In the genomic region with DNA sequence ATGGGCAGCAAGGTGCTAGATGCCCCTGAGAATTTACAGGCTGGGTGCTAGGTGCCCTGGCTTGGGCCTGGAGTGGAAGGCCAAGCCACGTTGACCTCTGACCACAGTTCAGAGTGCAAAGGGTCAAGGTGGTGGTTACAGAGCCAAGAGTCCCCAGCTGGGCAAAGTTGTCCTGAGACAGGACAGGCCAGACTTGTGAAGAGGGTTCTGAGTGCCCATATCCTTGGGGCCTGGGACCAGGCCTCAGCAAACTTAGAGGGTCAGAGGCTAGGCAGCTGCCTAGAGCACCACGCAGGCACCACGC, we compare ENCODE assay signal across 22 cellular contexts. TPM values are rescaled to one million over a fixed set of nuclear protein-coding genes. Genes with fewer than 3 reads are reported as not detected.
DNase-seq lines count a peak whose midpoint lies in the region; ATAC-seq, FAIRE-seq and TF ChIP-seq lines count a peak whose summit lies in the region.
"Had no signal": no experiment of that assay in that cellular context is flagged by ENCODE, and none has a peak within 500 bp of the region (broad histone marks: within the 10 kb centered on the region; RNA-seq: fewer than 3 reads in every experiment).

No MANE protein-coding gene starts in this region.

- H3K9me3 ChIP-seq in NT2/D1 (ENCODE audit: insufficient read depth, low read length) (no peaks in the 10 kb centered on the region), H1 (ENCODE audit: insufficient read depth in 2 of 2, low read depth in 1 of 2, low read length in 1 of 2) (no peaks in the 10 kb centered on the region), right lobe of liver (no peaks in the 10 kb centered on the region)
- H3K9me3 ChIP-seq: Caco-2, HAP-1, MG63, SJCRH30 had no signal

- no peaks in the 10 kb centered on the region for H3K36me3 ChIP-seq in NT2/D1 (ENCODE audit: insufficient read depth, insufficient read length, low read length)
- no peaks in the 10 kb centered on the region; a peak in 1 of 8 replicates for H3K36me3 ChIP-seq in H1 (ENCODE audit: control insufficient read depth in 2 of 4, insufficient read depth in 4 of 4, low read length in 3 of 4)
- no peaks in the 10 kb centered on the region for H3K36me3 ChIP-seq in right lobe of liver
- H3K36me3 ChIP-seq: HAP-1, MG63 had no signal

- H2BK5ac ChIP-seq in H1 (ENCODE audit: low read depth, low read length): peak overlapping the region; percentile 82; the same call in 1 of the 2 replicates

- no peak overlapping the region for H3K4me3 ChIP-seq in NT2/D1 (ENCODE audit: insufficient read length, low read depth)
- H3K4me3 ChIP-seq in H1 (ENCODE audit: extremely low read depth in 1 of 4, insufficient read depth in 2 of 4, low read depth in 3 of 4, low read length in 4 of 4): no peak overlapping the region
- H3K4me3 ChIP-seq in right lobe of liver: no peak overlapping the region
- H3K4me3 ChIP-seq: HAP-1, MG63, PC-9, SJCRH30 had no signal

- no peak for DNase-seq in NT2/D1 (ENCODE audit: low read depth, low spot score)
- DNase-seq in H1 (ENCODE audit: low read depth in 1 of 2, low spot score in 2 of 2): no peak
- no peak for DNase-seq in right lobe of liver
- DNase-seq in sciatic nerve (ENCODE audit: low spot score): no peak
- no peak for DNase-seq in activated naive CD4-positive, alpha-beta T cell treated with anti-CD3 and anti-CD28 coated beads, Interleukin-2, amount 50 U/mL, for 16 hours
- DNase-seq in NCI-H2227 treated with DMSO at 0.1 percent for 48 hours (lab: John Stamatoyannopoulos, UW): no peak
- DNase-seq: C1 segment of cervical spinal cord; Caco-2; CD8-positive, alpha-beta T cell; MG63; NCI-H446 treated with DMSO at 0.1 percent for 48 hours; NCI-H526; NK-92 treated with Interleukin-12 subunit alpha and Interleukin-12 subunit beta, amount 100 ng/mL, for 24 hours; PC-9 had no signal

- TF ChIP-seq CTCF in H1 (IDR thresholded peaks at IDR 0.05; ENCODE audit: control extremely low read depth in 1 of 3, insufficient read depth in 1 of 3, low read depth in 1 of 3, low read length in 3 of 3): no peak
- TF ChIP-seq CTCF in right lobe of liver (IDR thresholded peaks at IDR 0.05): no peak

- H4K5ac ChIP-seq in H1 (ENCODE audit: insufficient read length, low read depth, low read length): no peak overlapping the region

- CTCF ChIA-PET in H1 (lab: Charles Lee; ENCODE audit: partially characterized antibody): interaction anchor here (0.7 to 3.9 kb wide), 11 partner anchors 8 to 79 kb away, joined by 3 to 18 read pairs (median 5); no protein-coding TSS in a partner anchor

- H3K79me1 ChIP-seq in H1 (ENCODE audit: low read depth, low read length): no peaks in the 10 kb centered on the region

- no peak for TF ChIP-seq EP300 in H1 (IDR thresholded peaks at IDR 0.05; ENCODE audit: borderline replicate concordance in 1 of 2, low read depth in 2 of 2, low read length in 2 of 2)

- H2BK20ac ChIP-seq in H1 (ENCODE audit: low read length): peak overlapping the region; percentile 93

- H2BK12ac ChIP-seq in H1 (ENCODE audit: low read depth, low read length): peak overlapping the region; percentile 94

- H2AK5ac ChIP-seq in H1 (ENCODE audit: low read depth, low read length): peak overlapping the region; percentile 89; the same call in 1 of the 2 replicates

- peak; percentile 20 to 68 (median 38) for ATAC-seq in right lobe of liver
- ATAC-seq in sciatic nerve: peak; percentile 7
- ATAC-seq in HG03108 (IDR thresholded peaks at IDR 0.05; ENCODE audit: unreplicated experiment): no peak
- no peak for ATAC-seq in HG03565 (IDR thresholded peaks at IDR 0.05; ENCODE audit: unreplicated experiment)
- ATAC-seq: CD8-positive, alpha-beta T cell; Right ventricle myocardium inferior; SK-N-SH treated with all-trans-retinoic acid at 6 μM for 48 hours had no signal

- no peak overlapping the region for H3K56ac ChIP-seq in H1 (replicated peaks; ENCODE audit: insufficient read length, low read depth, low read length)

- 0 out of 2 replicates have a peak overlapping the region, but pooled peaks have one; percentile 72 for H2BK15ac ChIP-seq in H1 (ENCODE audit: low read length)

- peak overlapping the region; percentile 60 for H3K18ac ChIP-seq in H1 (ENCODE audit: extremely low read depth, low read length)

- peak overlapping the region; percentile 79 for H4K91ac ChIP-seq in H1 (replicated peaks; ENCODE audit: insufficient read length, low read length)

- no peaks in the 10 kb centered on the region for H3K23me2 ChIP-seq in H1 (ENCODE audit: low read depth, low read length)

- H3K27me3 ChIP-seq in NT2/D1 (ENCODE audit: insufficient read depth, insufficient read length) (no peaks in the 10 kb centered on the region), H1 (replicated peaks in 1 of 4; ENCODE audit: control insufficient read depth in 3 of 4, extremely low read depth in 1 of 4, insufficient read depth in 3 of 4, low read length in 3 of 4) (no peaks in the 10 kb centered on the region; a peak in 1 of 7 replicates), right lobe of liver (no peaks in the 10 kb centered on the region)
- H3K27me3 ChIP-seq: MG63, SJCRH30 had no signal

- no peaks in the 10 kb centered on the region for H3K79me2 ChIP-seq in H1 (ENCODE audit: control insufficient read depth in 1 of 2, insufficient read depth in 2 of 2, low read length in 2 of 2)

- H3K27ac ChIP-seq in H1 (ENCODE audit: low read depth, low read length) (no peak overlapping the region), right lobe of liver (no peak overlapping the region)
- H3K27ac ChIP-seq: HL-60, PC-9, SJCRH30 had no signal

- no peak for TF ChIP-seq POLR2A in H1 (IDR thresholded peaks at IDR 0.05; ENCODE audit: control extremely low read depth in 1 of 2, low read depth in 2 of 2, low read length in 2 of 2)
- no peak for TF ChIP-seq POLR2A in right lobe of liver (IDR thresholded peaks at IDR 0.05)

- peak overlapping the region; percentile 57 for H2BK120ac ChIP-seq in H1 (replicated peaks; ENCODE audit: low read depth, low read length)

- H3K23ac ChIP-seq in H1 (ENCODE audit: insufficient read length): no peak overlapping the region

- WGBS in H1 (ENCODE audit: extremely low coverage in 1 of 2, insufficient coverage in 1 of 2, insufficient read length in 1 of 2, insufficient replicate concordance in 2 of 2, low coverage in 1 of 2, low lambda C conversion rate in 2 of 2, missing lambda C conversion rate in 1 of 2), 2 experiments: 80% methylated on average over 2 of the region's 3 CpGs; no CpG with 5 or more reads in 1 of the 2 experiments
- no CpG with 5 or more reads among the region's 3 CpGs for WGBS in right lobe of liver (ENCODE audit: insufficient coverage, low coverage, low lambda C conversion rate, missing lambda C conversion rate)

- H3K4me2 ChIP-seq in H1 (ENCODE audit: insufficient read depth in 1 of 2, low read depth in 2 of 2, low read length in 2 of 2): no peak overlapping the region
- H3K4me2 ChIP-seq: PC-9 had no signal

- peak overlapping the region; percentile 88 for H3K4ac ChIP-seq in H1 (replicated peaks; ENCODE audit: insufficient read length, low read depth, low read length)

- no peak for FAIRE-seq in H1 (lab: Jason Lieb, UNC)
- FAIRE-seq: G401.6 had no signal

- H3K4me1 ChIP-seq in NT2/D1 (ENCODE audit: insufficient read depth, insufficient read length): peaks cover 41% of the 10 kb centered on the region
- peaks cover 6 to 24% (median 21%) of the 10 kb centered on the region in 4 experiments for H3K4me1 ChIP-seq in H1 (replicated peaks in 1 of 4; ENCODE audit: control insufficient read depth in 3 of 4, insufficient read depth in 4 of 4, low read length in 3 of 4)
- peaks cover 0 to 17% (median 8%) of the 10 kb centered on the region in 4 donors for H3K4me1 ChIP-seq in right lobe of liver

- H2AFZ ChIP-seq in H1 (ENCODE audit: low read length): no peak overlapping the region
- H2AFZ ChIP-seq: PC-9 had no signal

- no peak overlapping the region for H3K14ac ChIP-seq in H1 (ENCODE audit: insufficient read length)

- TF ChIP-seq RAD21 in H1 (IDR thresholded peaks at IDR 0.05 in 1 of 2, conservative IDR thresholded peaks at IDR 0.05 in 1 of 2; ENCODE audit: low read depth in 2 of 2, low read length in 2 of 2): no peak

- intact Hi-C loops in right lobe of liver (cut with DNase I): no loop called here
- intact Hi-C loops in sciatic nerve (cut with DNase I): no loop called here

- H4K20me1 ChIP-seq in H1 (replicated peaks in 1 of 2; ENCODE audit: control insufficient read depth in 1 of 2, insufficient read depth in 2 of 2, low read length in 2 of 2): no peaks in the 10 kb centered on the region

- POLR2A ChIA-PET in H1 (lab: Charles Lee; ENCODE audit: partially characterized antibody): interaction anchor here (0.6 to 1.6 kb wide), 4 partner anchors 12 to 640 kb away, joined by 3 to 5 read pairs (median 4); no protein-coding TSS in a partner anchor

- H3K9ac ChIP-seq in NT2/D1 (ENCODE audit: insufficient read length, low read depth) (peak overlapping the region; percentile 58), H1 (replicated peaks in 1 of 4; ENCODE audit: extremely low read depth in 1 of 4, low read depth in 3 of 4, low read length in 3 of 4) (no peak overlapping the region)

- H4K8ac ChIP-seq in H1 (ENCODE audit: extremely low read depth, insufficient read depth, low read length): peak overlapping the region; percentile 73; the same call in 1 of the 2 replicates

TF ChIP-seq in H1, 55 proteins besides CTCF, POLR2A, EP300 and RAD21 (continues in another document):
- TF ChIP-seq BRCA1 (IDR thresholded peaks at IDR 0.05; ENCODE audit: low read depth, low read length): no peak

RNA-seq across cellular contexts. Expression of gene SELENON, which starts 18.9 kb away (rescaled TPM):
- 77.4 and 77.6 TPM in 2 replicates for total RNA-seq in H1 (2021; fragmentation: NEBNext Ultra II Directional; extraction: Animal tissue kit (Norgen Biotek cat#: 25700))
- polyA plus RNA-seq in H1 (2011; rRNA removed): 43.0 and 67.3 TPM in 2 replicates
- 36.6 TPM for polyA plus RNA-seq in H1 (2011; cell fraction: cytosol; rRNA removed)
- polyA plus RNA-seq in H1 (2011; cell fraction: nucleus; rRNA removed): 58.6 TPM
- 72.8 to 99.4 TPM (median 83.9 TPM) in 4 replicates for polyA plus RNA-seq in H1 (2012, experiment 1 of 2)
- 89.8 TPM for polyA plus RNA-seq in H1 (2012, experiment 2 of 2)
- 103 TPM for polyA plus RNA-seq in H1 (2013, experiment 1 of 2)
- polyA plus RNA-seq in H1 (2013, experiment 2 of 2): 109 TPM
- 25.4 and 44.6 TPM in 2 replicates for polyA minus RNA-seq in H1 (2011; rRNA and poly(A)+ RNA removed)
- polyA minus RNA-seq in H1 (2011; cell fraction: cytosol; rRNA and poly(A)+ RNA removed): 47.6 TPM
- 23.2 TPM for polyA minus RNA-seq in H1 (2011; cell fraction: nucleus; rRNA and poly(A)+ RNA removed)
- 10 to 100 TPM; 11.9 to 21.8 (median 17.8) TPM for total RNA-seq in right lobe of liver
- total RNA-seq in sciatic nerve: 53.8 TPM

RNA-seq across cellular contexts. Expression of gene MTFR1L, which starts 38.7 kb away (rescaled TPM):
- 20.8 and 23.1 TPM in 2 replicates for total RNA-seq in H1 (2021; fragmentation: NEBNext Ultra II Directional; extraction: Animal tissue kit (Norgen Biotek cat#: 25700))
- polyA plus RNA-seq in H1 (2011; rRNA removed): 23.1 and 39.9 TPM in 2 replicates
- polyA plus RNA-seq in H1 (2011; cell fraction: cytosol; rRNA removed): 25.9 TPM
- 27.3 TPM for polyA plus RNA-seq in H1 (2011; cell fraction: nucleus; rRNA removed)
- polyA plus RNA-seq in H1 (2012, experiment 1 of 2): 20.5 to 26.2 TPM (median 22.8 TPM) in 4 replicates
- polyA plus RNA-seq in H1 (2012, experiment 2 of 2): 21.2 TPM
- polyA plus RNA-seq in H1 (2013, experiment 1 of 2): 17.5 TPM
- 15.3 TPM for polyA plus RNA-seq in H1 (2013, experiment 2 of 2)
- polyA minus RNA-seq in H1 (2011; rRNA and poly(A)+ RNA removed): 23.2 and 27.4 TPM in 2 replicates
- 10.6 TPM for polyA minus RNA-seq in H1 (2011; cell fraction: cytosol; rRNA and poly(A)+ RNA removed)
- polyA minus RNA-seq in H1 (2011; cell fraction: nucleus; rRNA and poly(A)+ RNA removed): 16.7 TPM
- total RNA-seq in right lobe of liver: 10 to 100 TPM; 30.8 to 48.9 (median 43.3) TPM
- 65.4 TPM for total RNA-seq in sciatic nerve

Comparison
In these comparisons a context has a peak if more than half of its experiments do, and no peak if none do; other contexts are left out.
1. ATAC-seq: peak in right lobe of liver (4 of 4) and sciatic nerve (single experiment); none in HG03108 (single experiment) and HG03565 (single experiment).